In genomic region chrX:39936886-39937770, GRCh38 we compare ENCODE assay signal across 11 cellular contexts.
DNase-seq lines count a peak whose midpoint lies in the region; ATAC-seq lines count a peak whose summit lies in the region.
"Had no signal": no experiment of that assay in that cellular context is flagged by ENCODE, and none has a peak within 500 bp of the region (broad histone marks: within the 10 kb centered on the region; RNA-seq: fewer than 3 reads in every experiment).

No MANE protein-coding gene starts in this region.

- H3K9me3 ChIP-seq in BLaER1 treated with 17β-estradiol and CSF1 and Interleukin-3, amounts not matched to agents 10 nM and 100 nM (replicated peaks in 1 of 11) = no peaks in the 10 kb centered on the region
- H3K9me3 ChIP-seq: adrenal gland, transverse colon had no signal

- H3K36me3 Mint-ChIP-seq in activated naive CD8-positive, alpha-beta T cell = no peaks in the 10 kb centered on the region

- ATAC-seq in GM19324 (IDR thresholded peaks at IDR 0.05; ENCODE audit: low FRiP score, unreplicated experiment) = peak; percentile 81
- ATAC-seq in HG03520 (IDR thresholded peaks at IDR 0.05; ENCODE audit: unreplicated experiment) = peak; percentile 68

- H4K20me1 ChIP-seq in BLaER1 treated with 17β-estradiol and CSF1 and Interleukin-3, amounts not matched to agents 10 nM and 100 nM = no peaks in the 10 kb centered on the region

- no peaks in the 10 kb centered on the region for H3K27me3 Mint-ChIP-seq in activated naive CD8-positive, alpha-beta T cell

- H3K36me3 ChIP-seq in BLaER1 treated with 17β-estradiol and CSF1 and Interleukin-3, amounts not matched to agents 10 nM and 100 nM = no peaks in the 10 kb centered on the region
- H3K36me3 ChIP-seq: adrenal gland, transverse colon had no signal

- H3K9me3 Mint-ChIP-seq in activated naive CD8-positive, alpha-beta T cell (ENCODE audit: low read depth) = no peaks in the 10 kb centered on the region

- H3K27me3 ChIP-seq in BLaER1 treated with 17β-estradiol and CSF1 and Interleukin-3, amounts not matched to agents 10 nM and 100 nM = no peaks in the 10 kb centered on the region
- H3K27me3 ChIP-seq: adrenal gland, transverse colon had no signal

- DNase-seq in kidney tubule cell (ENCODE audit: low spot score) = no peak
- DNase-seq in mucosa of gallbladder (ENCODE audit: low spot score) = no peak
- no peak for DNase-seq in DMS79 treated with DMSO at 0.1 percent for 48 hours (lab: John Stamatoyannopoulos, UW)
- DNase-seq in NCI-H1417 treated with DMSO at 0.1 percent for 48 hours (lab: John Stamatoyannopoulos, UW) = no peak
- DNase-seq: adrenal gland, C1 segment of cervical spinal cord, transverse colon had no signal

- peak overlapping the region; percentile 49 for H3K4me3 Mint-ChIP-seq in activated naive CD8-positive, alpha-beta T cell

- no peak overlapping the region for H3K27ac Mint-ChIP-seq in activated naive CD8-positive, alpha-beta T cell

- H3K27ac ChIP-seq in BLaER1 treated with 17β-estradiol and CSF1 and Interleukin-3, amounts not matched to agents 10 nM and 100 nM = peak overlapping the region in 9 of 11 experiments; percentile 21 to 69 (median 59); a peak in 15 of 22 replicates
- H3K27ac ChIP-seq: adrenal gland, transverse colon had no signal

- peak overlapping the region; percentile 35 to 83 (median 71) for H3K4me2 ChIP-seq in BLaER1 treated with 17β-estradiol and CSF1 and Interleukin-3, amounts not matched to agents 10 nM and 100 nM

- peaks cover 20 to 58% (median 44%) of the 10 kb centered on the region in 10 experiments for H3K4me1 ChIP-seq in BLaER1 treated with 17β-estradiol and CSF1 and Interleukin-3, amounts not matched to agents 10 nM and 100 nM
- H3K4me1 ChIP-seq: adrenal gland, transverse colon had no signal

- H3K4me3 ChIP-seq in BLaER1 treated with 17β-estradiol and CSF1 and Interleukin-3, amounts not matched to agents 10 nM and 100 nM = peak overlapping the region in 2 of 10 experiments; percentile 13 to 26; a peak in 3 of 20 replicates
- H3K4me3 ChIP-seq: adrenal gland, transverse colon had no signal

- peaks cover 9% of the 10 kb centered on the region for H3K4me1 Mint-ChIP-seq in activated naive CD8-positive, alpha-beta T cell (ENCODE audit: low read depth)

- H3K9ac ChIP-seq in BLaER1 treated with 17β-estradiol and CSF1 and Interleukin-3, amounts not matched to agents 10 nM and 100 nM = peak overlapping the region in 9 of 11 experiments; percentile 11 to 63 (median 42); a peak in 11 of 22 replicates
